In genomic region chr5:140038373-140038957, GRCh38 we compare ENCODE assay signal across 7 cellular contexts.
DNase-seq lines count a peak whose midpoint lies in the region; TF ChIP-seq lines count a peak whose summit lies in the region.

No MANE protein-coding gene starts in this region.

- in situ Hi-C loops in GM13977 (cut with MboI; ENCODE audit: low pct_unique_long_range_greater_than_20kb, low sequenced_read_pairs, unreplicated experiment), result no loop called here

- DNase-seq in GM13977 (ENCODE audit: low spot score) (peak; percentile 52), NCI-H82 (lab: John Stamatoyannopoulos, UW) (peak; percentile 94), fibroblast of mammary gland (ENCODE audit: low read depth) (peak; percentile 31), skeletal muscle cell (ENCODE audit: low read depth) (no peak), middle frontal gyrus (ENCODE audit: extremely low spot score, low spot score) (no peak), NCI-H1092 treated with DMSO at 0.1 percent for 48 hours (lab: John Stamatoyannopoulos, UW) (no peak)
- no peak for DNase-seq in activated naive CD4-positive, alpha-beta T cell treated with anti-CD3 and anti-CD28 coated beads, Interleukin-2, amount 50 U/mL, for 16 hours

- H3K4me3 ChIP-seq in fibroblast of mammary gland (ENCODE audit: control insufficient read depth, low read depth, low read length), result peak overlapping the region; percentile 50
- peak overlapping the region; percentile 36 for H3K4me3 ChIP-seq in skeletal muscle cell (ENCODE audit: low read depth, low read length)

- TF ChIP-seq CTCF in GM13977 (IDR thresholded peaks at IDR 0.05; ENCODE audit: extremely low read depth, insufficient read depth, missing control alignments) (no peak), fibroblast of mammary gland (conservative IDR thresholded peaks at IDR 0.05; ENCODE audit: control insufficient read depth, insufficient read depth, low read depth, low read length) (no peak)

Comparison
In these comparisons a context has a peak if more than half of its experiments do, and no peak if none do; other contexts are left out.
1. DNase-seq: peak in GM13977 (single experiment), NCI-H82 (single experiment) and fibroblast of mammary gland (single experiment); none in skeletal muscle cell (single experiment), activated naive CD4-positive, alpha-beta T cell treated with anti-CD3 and anti-CD28 coated beads, Interleukin-2, amount 50 U/mL, for 16 hours (single experiment), middle frontal gyrus (single experiment) and NCI-H1092 treated with DMSO at 0.1 percent for 48 hours (single experiment).